Comparison of ENCODE assay signal across 18 cellular contexts in the genomic region with DNA sequence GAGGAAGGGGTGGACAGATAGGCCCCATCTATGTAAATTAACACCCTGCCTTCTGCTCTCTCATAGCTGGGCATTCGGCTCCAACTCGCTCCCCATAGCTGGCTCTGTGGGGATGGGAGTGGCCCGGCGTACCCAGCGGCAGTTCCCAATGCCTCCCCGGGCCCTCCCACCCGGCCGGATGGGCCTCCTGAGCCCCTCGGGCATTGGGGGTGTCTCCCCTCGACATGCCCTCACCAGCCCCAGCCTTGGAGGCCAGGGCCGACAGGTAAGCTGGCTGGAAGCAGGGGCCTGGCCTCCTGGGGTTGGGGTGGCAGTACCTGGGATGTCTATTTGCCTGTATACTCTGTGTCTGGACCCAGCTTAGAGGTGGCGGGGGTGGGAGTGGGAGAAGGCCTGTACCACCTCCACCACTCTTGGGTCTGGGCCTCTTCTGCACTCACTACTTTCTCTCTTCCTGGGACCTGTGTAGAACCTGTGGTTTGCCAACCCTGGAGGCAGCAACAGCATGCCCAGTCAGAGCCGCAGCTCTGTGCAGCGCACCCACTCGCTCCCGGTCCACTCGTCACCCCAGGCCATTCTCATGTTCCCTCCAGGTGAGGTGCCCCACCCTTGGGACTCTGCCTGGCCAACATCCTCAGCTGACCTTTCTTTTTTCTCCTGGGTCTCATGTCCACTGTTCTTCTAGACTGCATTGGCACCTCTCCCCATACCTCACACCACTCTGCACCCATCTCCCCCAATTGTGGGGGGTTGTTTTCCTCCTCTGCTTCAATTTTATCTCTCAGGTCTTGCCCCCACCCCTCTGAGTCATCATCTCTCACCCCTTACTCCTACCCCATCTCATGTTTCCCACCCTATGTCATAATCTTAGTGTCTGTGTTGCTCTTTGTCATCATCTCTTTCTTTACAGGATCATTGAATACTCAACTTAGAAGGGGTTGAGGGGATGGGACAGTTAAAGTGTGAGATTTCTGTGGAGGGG. TPM values are rescaled to one million over a fixed set of nuclear protein-coding genes. Genes with fewer than 3 reads are reported as not detected.
DNase-seq lines count a peak whose midpoint lies in the region; ATAC-seq and TF ChIP-seq lines count a peak whose summit lies in the region.
"Had no signal": no experiment of that assay in that cellular context is flagged by ENCODE, and none has a peak within 500 bp of the region (broad histone marks: within the 10 kb centered on the region; RNA-seq: fewer than 3 reads in every experiment).

No MANE protein-coding gene starts in this region.

- H3K27me3 ChIP-seq in upper lobe of left lung = no peaks in the 10 kb centered on the region

- H3K9me3 Mint-ChIP-seq in activated naive CD4-positive, alpha-beta T cell treated with anti-CD3 and anti-CD28 coated beads, Interleukin-2, amount 10 ng/mL, durations not matched to agents 7 days and 5 days = no peaks in the 10 kb centered on the region
- H3K9me3 Mint-ChIP-seq in activated naive CD4-positive, alpha-beta T cell treated with anti-CD3 and anti-CD28 coated beads, Interleukin-2, amount 50 U/mL, for 72 hours = no peaks in the 10 kb centered on the region
- H3K9me3 Mint-ChIP-seq in endothelial cell (ENCODE audit: unreplicated experiment) = no peaks in the 10 kb centered on the region
- H3K9me3 Mint-ChIP-seq: activated T-cell treated with anti-CD3 and anti-CD28 coated beads, Interleukin-2, amount 50 U/mL, for 4 hours; brain; endodermal cell; H9 had no signal

- TF ChIP-seq CTCF in endothelial cell (IDR thresholded peaks at IDR 0.05; ENCODE audit: unreplicated experiment) = no peak
- no peak for TF ChIP-seq CTCF in upper lobe of left lung (IDR thresholded peaks at IDR 0.05)

- H3K4me1 Mint-ChIP-seq in activated naive CD4-positive, alpha-beta T cell treated with anti-CD3 and anti-CD28 coated beads, Interleukin-2, amount 10 ng/mL, durations not matched to agents 7 days and 5 days = no peaks in the 10 kb centered on the region
- no peaks in the 10 kb centered on the region for H3K4me1 Mint-ChIP-seq in endothelial cell (ENCODE audit: unreplicated experiment)
- H3K4me1 Mint-ChIP-seq: brain had no signal

- CTCF ChIA-PET in activated naive CD4-positive, alpha-beta T cell treated with anti-CD3 and anti-CD28 coated beads, Interleukin-2, amount 10 ng/mL, durations not matched to agents 7 days and 5 days (lab: Charles Lee) = no interaction called here

- ATAC-seq in activated naive CD4-positive, alpha-beta T cell treated with anti-CD3 and anti-CD28 coated beads, Interleukin-2, amount 50 U/mL, for 72 hours = no peak
- no peak for ATAC-seq in upper lobe of left lung (ENCODE audit: low FRiP score in 2 of 2)
- ATAC-seq: activated T-cell treated with anti-CD3 and anti-CD28 coated beads, Interleukin-2, amount 50 U/mL, for 4 hours; Panc1 had no signal

- TF ChIP-seq POLR2A in upper lobe of left lung (IDR thresholded peaks at IDR 0.05) = no peak

- no peak for TF ChIP-seq EP300 in upper lobe of left lung (IDR thresholded peaks at IDR 0.05)

- no peak overlapping the region for H3K4me3 Mint-ChIP-seq in activated naive CD4-positive, alpha-beta T cell treated with anti-CD3 and anti-CD28 coated beads, Interleukin-2, amount 10 ng/mL, durations not matched to agents 7 days and 5 days
- peak overlapping the region; percentile 44 for H3K4me3 Mint-ChIP-seq in endothelial cell (ENCODE audit: unreplicated experiment)
- H3K4me3 Mint-ChIP-seq: activated T-cell treated with anti-CD3 and anti-CD28 coated beads, Interleukin-2, amount 50 U/mL, for 4 hours; brain; endodermal cell; H9 had no signal

- no peaks in the 10 kb centered on the region for H3K9me3 ChIP-seq in upper lobe of left lung
- H3K9me3 ChIP-seq: Caco-2 had no signal

- peak overlapping the region; percentile 11 for H3K27ac Mint-ChIP-seq in activated naive CD4-positive, alpha-beta T cell treated with anti-CD3 and anti-CD28 coated beads, Interleukin-2, amount 10 ng/mL, durations not matched to agents 7 days and 5 days
- H3K27ac Mint-ChIP-seq in activated naive CD4-positive, alpha-beta T cell treated with anti-CD3 and anti-CD28 coated beads, Interleukin-2, amount 50 U/mL, for 72 hours = peak overlapping the region; percentile 72 to 82
- no peak overlapping the region for H3K27ac Mint-ChIP-seq in endothelial cell (ENCODE audit: unreplicated experiment)
- H3K27ac Mint-ChIP-seq: endodermal cell, H9 had no signal

- no peaks in the 10 kb centered on the region for H3K4me1 ChIP-seq in upper lobe of left lung
- H3K4me1 ChIP-seq: Caco-2 had no signal

- no peaks in the 10 kb centered on the region for H3K27me3 Mint-ChIP-seq in activated naive CD4-positive, alpha-beta T cell treated with anti-CD3 and anti-CD28 coated beads, Interleukin-2, amount 10 ng/mL, durations not matched to agents 7 days and 5 days
- peaks cover 21% of the 10 kb centered on the region for H3K27me3 Mint-ChIP-seq in endothelial cell (ENCODE audit: unreplicated experiment)
- H3K27me3 Mint-ChIP-seq: brain had no signal

- WGBS in upper lobe of left lung, 2 donors = 93 to 95% methylated on average over 15 to 16 of the region's 17 CpGs

- H3K27ac ChIP-seq in substantia nigra (ENCODE audit: low read depth, low read length, poor library complexity, severe bottlenecking) (peak overlapping the region; percentile 67), upper lobe of left lung (no peak overlapping the region)

- peaks cover 59 to 99% (median 94%) of the 10 kb centered on the region in 4 donors for H3K36me3 ChIP-seq in upper lobe of left lung

- H3K4me3 ChIP-seq in upper lobe of left lung = no peak overlapping the region

- DNase-seq in activated naive CD4-positive, alpha-beta T cell treated with anti-CD3 and anti-CD28 coated beads, Interleukin-2, amount 10 ng/mL, durations not matched to agents 7 days and 5 days = no peak
- no peak for DNase-seq in activated naive CD4-positive, alpha-beta T cell treated with Interleukin-2 at 50 U/mL for 16 hours
- no peak for DNase-seq in activated naive CD4-positive, alpha-beta T cell treated with anti-CD3 and anti-CD28 coated beads, Interleukin-2, amount 50 U/mL, for 72 hours (ENCODE audit: low spot score in 2 of 2)
- DNase-seq in endothelial cell (ENCODE audit: low spot score) (no peak), substantia nigra (lab: John Stamatoyannopoulos, UW) (no peak), NCI-H1092 (lab: John Stamatoyannopoulos, UW) (no peak), mucosa of gallbladder (ENCODE audit: low spot score) (no peak), upper lobe of left lung (no peak)
- DNase-seq: activated CD4-positive, CD25-positive, alpha-beta regulatory T cell; activated T-cell treated with anti-CD3 and anti-CD28 coated beads, Interleukin-2, amount 50 U/mL, for 4 hours; Caco-2; cortex of kidney; DND-41; endodermal cell; H9; NCI-H524 treated with DMSO at 0.1 percent for 48 hours had no signal

- peaks cover 47% of the 10 kb centered on the region for H3K36me3 Mint-ChIP-seq in activated naive CD4-positive, alpha-beta T cell treated with anti-CD3 and anti-CD28 coated beads, Interleukin-2, amount 10 ng/mL, durations not matched to agents 7 days and 5 days
- no peaks in the 10 kb centered on the region for H3K36me3 Mint-ChIP-seq in activated naive CD4-positive, alpha-beta T cell treated with anti-CD3 and anti-CD28 coated beads, Interleukin-2, amount 50 U/mL, for 72 hours
- H3K36me3 Mint-ChIP-seq in endothelial cell (ENCODE audit: low read depth, unreplicated experiment) = peaks cover 62% of the 10 kb centered on the region

RNA-seq across cellular contexts. Expression of gene PAF1, which starts 10.1 kb away (rescaled TPM):
- 10 to 100 TPM; 42.2 to 58.2 TPM for total RNA-seq in activated naive CD4-positive, alpha-beta T cell treated with anti-CD3 and anti-CD28 coated beads, Interleukin-2, amount 50 U/mL, for 72 hours
- total RNA-seq in endothelial cell (ENCODE audit: unreplicated experiment) = 31.7 TPM
- 50.5 TPM for total RNA-seq in mucosa of gallbladder
- total RNA-seq in upper lobe of left lung = 10 to 100 TPM; 28.6 to 48.0 (median 35.4) TPM

RNA-seq across cellular contexts. Expression of gene MED29, which starts 10.4 kb away (rescaled TPM):
- total RNA-seq in activated naive CD4-positive, alpha-beta T cell treated with anti-CD3 and anti-CD28 coated beads, Interleukin-2, amount 50 U/mL, for 72 hours = 10 to 100 TPM; 22.2 to 23.6 TPM
- 32.4 TPM for total RNA-seq in endothelial cell (ENCODE audit: unreplicated experiment)
- 46.0 TPM for total RNA-seq in mucosa of gallbladder
- total RNA-seq in upper lobe of left lung = 10 to 100 TPM; 18.9 to 51.1 (median 33.7) TPM

RNA-seq across cellular contexts. Expression of gene ZFP36, which starts 25.8 kb away (rescaled TPM):
- total RNA-seq in activated naive CD4-positive, alpha-beta T cell treated with anti-CD3 and anti-CD28 coated beads, Interleukin-2, amount 50 U/mL, for 72 hours = 100 to 1,000 TPM in 1 of 2 donors, 10 to 100 TPM in 1; 59.7 to 183 TPM
- total RNA-seq in endothelial cell (ENCODE audit: unreplicated experiment) (10.2 TPM), mucosa of gallbladder (180 TPM), upper lobe of left lung (100 to 1,000 TPM; 195 to 525 (median 238) TPM)

RNA-seq across cellular contexts. Expression of gene PLEKHG2, which starts 31.7 kb away (rescaled TPM):
- 10 to 100 TPM; 52.4 to 55.6 TPM for total RNA-seq in activated naive CD4-positive, alpha-beta T cell treated with anti-CD3 and anti-CD28 coated beads, Interleukin-2, amount 50 U/mL, for 72 hours
- total RNA-seq in endothelial cell (ENCODE audit: unreplicated experiment) (172 TPM), mucosa of gallbladder (41.8 TPM), upper lobe of left lung (10 to 100 TPM; 15.8 to 48.1 (median 29.0) TPM)

RNA-seq across cellular contexts. Expression of gene SAMD4B, which starts 38.6 kb away (rescaled TPM):
- total RNA-seq in activated naive CD4-positive, alpha-beta T cell treated with anti-CD3 and anti-CD28 coated beads, Interleukin-2, amount 50 U/mL, for 72 hours = 10 to 100 TPM; 42.1 to 56.1 TPM
- total RNA-seq in endothelial cell (ENCODE audit: unreplicated experiment) (127 TPM), mucosa of gallbladder (106 TPM), upper lobe of left lung (100 to 1,000 TPM in 2 of 6 donors, 10 to 100 TPM in 4; 57.7 to 125 (median 79.3) TPM)
